ENCODE assay signal across 8 cellular contexts in genomic region chr11:118530180-118530682, GRCh38. TPM values are rescaled to one million over a fixed set of nuclear protein-coding genes. Genes with fewer than 3 reads are reported as not detected.
DNase-seq lines count a peak whose midpoint lies in the region; ATAC-seq and TF ChIP-seq lines count a peak whose summit lies in the region.

No MANE protein-coding gene starts in this region.

- ATAC-seq in HG03571 (IDR thresholded peaks at IDR 0.05; ENCODE audit: unreplicated experiment) (no peak), GM21825 (IDR thresholded peaks at IDR 0.05; ENCODE audit: unreplicated experiment) (no peak)

- no peak overlapping the region for H3K9ac ChIP-seq in muscle layer of colon (ENCODE audit: low read length)

- H3K4me3 Mint-ChIP-seq in activated naive CD4-positive, alpha-beta T cell treated with anti-CD3 and anti-CD28 coated beads for 36 hours, result peak overlapping the region; percentile 70

- H3K4me1 ChIP-seq in muscle layer of colon (ENCODE audit: insufficient read depth, low read length), result peaks cover 23% of the 10 kb centered on the region

- TF ChIP-seq CTCF in coronary artery (IDR thresholded peaks at IDR 0.05), result no peak

- DNase-seq in activated naive CD4-positive, alpha-beta T cell treated with anti-CD3 and anti-CD28 coated beads for 36 hours, result no peak
- DNase-seq in activated naive CD4-positive, alpha-beta T cell treated with Interleukin-2 at 50 U/mL for 16 hours, result no peak
- DNase-seq in NCI-H774 (lab: John Stamatoyannopoulos, UW) (peak; percentile 69), coronary artery (ENCODE audit: low spot score) (no peak), Ammon's horn (ENCODE audit: low spot score) (no peak)

- peaks cover 11% of the 10 kb centered on the region for H3K36me3 ChIP-seq in muscle layer of colon (ENCODE audit: insufficient read depth, low read length)

- H3K4me1 Mint-ChIP-seq in activated naive CD4-positive, alpha-beta T cell treated with anti-CD3 and anti-CD28 coated beads for 36 hours (ENCODE audit: low read depth), result peaks cover 30% of the 10 kb centered on the region

- H3K9me3 Mint-ChIP-seq in activated naive CD4-positive, alpha-beta T cell treated with anti-CD3 and anti-CD28 coated beads for 36 hours, result no peaks in the 10 kb centered on the region

- intact Hi-C loops in activated naive CD4-positive, alpha-beta T cell treated with anti-CD3 and anti-CD28 coated beads for 36 hours (cut with micrococcal nuclease), result loop anchor here (1.0 to 2.0 kb wide), 2 partner anchors 36 to 489 kb away; partner anchors contain the start of genes RPS25 and TRAPPC4

- H3K4me3 ChIP-seq in coronary artery (peak overlapping the region; percentile 87), muscle layer of colon (ENCODE audit: low read depth in 1 of 2, low read length in 2 of 2) (peak overlapping the region; percentile 69 to 70)

- H3K36me3 Mint-ChIP-seq in activated naive CD4-positive, alpha-beta T cell treated with anti-CD3 and anti-CD28 coated beads for 36 hours (ENCODE audit: low read depth), result no peaks in the 10 kb centered on the region

- H3K27me3 Mint-ChIP-seq in activated naive CD4-positive, alpha-beta T cell treated with anti-CD3 and anti-CD28 coated beads for 36 hours (ENCODE audit: low read depth), result no peaks in the 10 kb centered on the region

- H3K27ac ChIP-seq in coronary artery, result peak overlapping the region; percentile 47 to 85
- H3K27ac ChIP-seq in muscle layer of colon (ENCODE audit: low read depth, low read length), result peak overlapping the region; percentile 67

- CTCF ChIA-PET in activated naive CD4-positive, alpha-beta T cell treated with anti-CD3 and anti-CD28 coated beads for 36 hours (lab: Charles Lee), result no interaction called here

- H3K27me3 ChIP-seq in muscle layer of colon (ENCODE audit: control insufficient read depth in 1 of 2, insufficient read depth in 2 of 2, low read length in 2 of 2), result no peaks in the 10 kb centered on the region

- no peak overlapping the region for H3K27ac Mint-ChIP-seq in activated naive CD4-positive, alpha-beta T cell treated with anti-CD3 and anti-CD28 coated beads for 36 hours

- H3K9me3 ChIP-seq in muscle layer of colon (ENCODE audit: low read length), result no peaks in the 10 kb centered on the region

RNA-seq across cellular contexts. Expression of gene TMEM25, which starts 0.8 kb away (rescaled TPM):
- total RNA-seq in activated naive CD4-positive, alpha-beta T cell treated with anti-CD3 and anti-CD28 coated beads for 36 hours, result 10 to 100 TPM; 13.3 to 14.1 TPM

RNA-seq across cellular contexts. Expression of gene TTC36, which starts 3.0 kb away (rescaled TPM):
- total RNA-seq in activated naive CD4-positive, alpha-beta T cell treated with anti-CD3 and anti-CD28 coated beads for 36 hours, result not detected

RNA-seq across cellular contexts. Expression of gene IFT46, which starts 35.5 kb away (rescaled TPM):
- 10 to 100 TPM; 18.1 to 20.0 TPM for total RNA-seq in activated naive CD4-positive, alpha-beta T cell treated with anti-CD3 and anti-CD28 coated beads for 36 hours

RNA-seq across cellular contexts. Expression of gene ARCN1, which starts 42.0 kb away (rescaled TPM):
- total RNA-seq in activated naive CD4-positive, alpha-beta T cell treated with anti-CD3 and anti-CD28 coated beads for 36 hours, result 100 to 1,000 TPM; 159 to 174 TPM
